ENCODE assay signal across 17 cellular contexts in the genomic region with DNA sequence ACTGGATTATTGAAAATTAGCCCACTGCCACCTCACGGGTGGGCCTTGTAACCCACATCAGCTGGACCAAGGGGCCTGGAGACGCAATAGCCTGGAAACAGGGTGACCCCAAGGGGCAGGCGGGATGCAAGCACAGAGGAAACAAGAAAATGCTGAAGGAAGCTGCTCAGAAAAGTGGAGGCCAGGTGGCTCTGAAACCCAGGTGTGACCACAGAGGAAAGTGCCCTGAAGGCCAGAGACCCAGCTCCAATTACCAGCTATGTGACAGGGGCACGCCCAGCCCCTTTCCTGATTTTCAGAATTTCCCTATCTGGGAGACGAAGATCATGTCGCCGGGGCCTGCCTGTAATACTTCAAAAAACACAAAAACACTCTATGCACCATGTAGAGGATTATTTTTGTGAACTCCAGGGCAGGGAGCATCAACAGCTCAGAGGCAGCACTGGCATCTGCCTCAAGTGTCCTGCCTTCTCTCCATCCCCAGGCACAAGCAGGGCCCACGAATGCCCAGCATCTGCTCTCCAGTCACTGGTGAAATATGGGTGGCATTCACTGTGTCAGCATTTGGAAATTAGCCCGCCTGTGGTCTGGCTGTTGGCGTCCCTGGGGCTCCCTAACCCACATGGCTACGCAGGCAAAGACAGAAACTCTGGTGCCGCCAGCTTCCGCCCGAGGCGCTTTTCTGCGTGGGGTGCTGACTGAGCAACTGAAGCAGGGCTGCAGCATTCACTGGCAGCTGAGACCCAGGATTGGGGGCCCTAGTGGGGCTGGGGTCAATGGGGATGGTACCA. TPM values are rescaled to one million over a fixed set of nuclear protein-coding genes. Genes with fewer than 3 reads are reported as not detected.
A peak's percentile ranks its signal among the peaks of the same experiment; 100 is the strongest.
DNase-seq lines count a peak whose midpoint lies in the region; ATAC-seq lines count a peak whose summit lies in the region.
"Had no signal": no experiment of that assay in that cellular context is flagged by ENCODE, and none has a peak within 500 bp of the region (broad histone marks: within the 10 kb centered on the region; RNA-seq: fewer than 3 reads in every experiment).

No MANE protein-coding gene starts in this region.

- DNase-seq in ELR (ENCODE audit: low read depth), result peak; percentile 81
- peak; percentile 93 for DNase-seq in RPMI7951 (ENCODE audit: low read depth)
- DNase-seq in fibroblast of gingiva (ENCODE audit: low read depth), result peak; percentile 87
- DNase-seq in stimulated activated CD8-positive, alpha-beta memory T cell treated with anti-CD3 and anti-CD28 coated beads, Interleukin-4, amount 100 ng/mL, for 48 hours, result peak; percentile 16
- no peak for DNase-seq in T-helper 9 cell
- no peak for DNase-seq in naive thymus-derived CD8-positive, alpha-beta T cell
- DNase-seq in natural killer cell treated with Interleukin-12 subunit alpha and Interleukin-12 subunit beta and Interleukin-15 and Interleukin-18, amount 100 ng/mL, for 72 hours (ENCODE audit: low spot score), result no peak
- no peak for DNase-seq in effector memory CD8-positive, alpha-beta T cell
- DNase-seq: NCI-H2029 treated with DMSO at 0.1 percent for 48 hours, NCI-H510A treated with DMSO at 0.1 percent for 48 hours had no signal

- no peak overlapping the region for H3K4me3 Mint-ChIP-seq in naive thymus-derived CD8-positive, alpha-beta T cell
- no peak overlapping the region for H3K4me3 Mint-ChIP-seq in natural killer cell treated with Interleukin-12 subunit alpha and Interleukin-12 subunit beta and Interleukin-15 and Interleukin-18, amount 100 ng/mL, for 72 hours
- no peak overlapping the region for H3K4me3 Mint-ChIP-seq in effector memory CD8-positive, alpha-beta T cell
- H3K4me3 Mint-ChIP-seq: activated naive CD8-positive, alpha-beta T cell treated with anti-CD3 and anti-CD28 coated beads, Interleukin-2, amount 50 U/mL, for 24 hours; CD4-positive, alpha-beta T cell; nephron progenitor cell; stimulated activated naive B cell treated with anti-CD40 and anti-IgM and Interleukin-4, amounts not matched to agents 10 μg/mL and 1 μg/mL and 100 μg/mL, for 72 hours had no signal

- peaks cover 0 to 6% (median 5%) of the 10 kb centered on the region in 5 donors for H3K27me3 Mint-ChIP-seq in naive thymus-derived CD8-positive, alpha-beta T cell
- peaks cover 0 to 4% of the 10 kb centered on the region in 2 donors for H3K27me3 Mint-ChIP-seq in natural killer cell treated with Interleukin-12 subunit alpha and Interleukin-12 subunit beta and Interleukin-15 and Interleukin-18, amount 100 ng/mL, for 72 hours
- H3K27me3 Mint-ChIP-seq in effector memory CD8-positive, alpha-beta T cell, result peaks cover 0 to 10% of the 10 kb centered on the region in 2 donors
- H3K27me3 Mint-ChIP-seq: CD4-positive, alpha-beta T cell had no signal

- H3K27ac Mint-ChIP-seq in naive thymus-derived CD8-positive, alpha-beta T cell, result no peak overlapping the region
- H3K27ac Mint-ChIP-seq in natural killer cell treated with Interleukin-12 subunit alpha and Interleukin-12 subunit beta and Interleukin-15 and Interleukin-18, amount 100 ng/mL, for 72 hours, result no peak overlapping the region
- no peak overlapping the region for H3K27ac Mint-ChIP-seq in effector memory CD8-positive, alpha-beta T cell
- H3K27ac Mint-ChIP-seq: activated naive CD8-positive, alpha-beta T cell treated with anti-CD3 and anti-CD28 coated beads, Interleukin-2, amount 50 U/mL, for 24 hours; activated T-helper 2 cell treated with anti-CD3 and anti-CD28 coated beads, Interferon-gamma antibody, Interleukin-2, Interleukin-4, amounts not matched to agents 10 μg/mL and 5 μg/mL and 100 μg/mL, durations not matched to agents 14 hours and 24 hours and 36 hours; CD4-positive, alpha-beta T cell; nephron progenitor cell had no signal

- H3K36me3 Mint-ChIP-seq in naive thymus-derived CD8-positive, alpha-beta T cell, result no peaks in the 10 kb centered on the region
- H3K36me3 Mint-ChIP-seq in natural killer cell treated with Interleukin-12 subunit alpha and Interleukin-12 subunit beta and Interleukin-15 and Interleukin-18, amount 100 ng/mL, for 72 hours, result no peaks in the 10 kb centered on the region
- H3K36me3 Mint-ChIP-seq in effector memory CD8-positive, alpha-beta T cell (ENCODE audit: insufficient read depth), result no peaks in the 10 kb centered on the region
- H3K36me3 Mint-ChIP-seq: stimulated activated naive B cell treated with anti-CD40 and anti-IgM and Interleukin-4, amounts not matched to agents 10 μg/mL and 1 μg/mL and 100 μg/mL, for 72 hours had no signal

- ATAC-seq in naive thymus-derived CD8-positive, alpha-beta T cell, result no peak
- ATAC-seq in natural killer cell treated with Interleukin-12 subunit alpha and Interleukin-12 subunit beta and Interleukin-15 and Interleukin-18, amount 100 ng/mL, for 72 hours, result no peak
- ATAC-seq in effector memory CD8-positive, alpha-beta T cell (replicated peaks), result no peak

- H3K4me1 Mint-ChIP-seq in naive thymus-derived CD8-positive, alpha-beta T cell, result peaks cover 4 to 9% (median 6%) of the 10 kb centered on the region in 4 donors
- no peaks in the 10 kb centered on the region for H3K4me1 Mint-ChIP-seq in natural killer cell treated with Interleukin-12 subunit alpha and Interleukin-12 subunit beta and Interleukin-15 and Interleukin-18, amount 100 ng/mL, for 72 hours (ENCODE audit: low read depth in 2 of 2)
- peaks cover 0 to 5% of the 10 kb centered on the region in 2 donors for H3K4me1 Mint-ChIP-seq in effector memory CD8-positive, alpha-beta T cell (ENCODE audit: low read depth in 2 of 2)

- H3K9me3 Mint-ChIP-seq in naive thymus-derived CD8-positive, alpha-beta T cell, result no peaks in the 10 kb centered on the region
- H3K9me3 Mint-ChIP-seq in natural killer cell treated with Interleukin-12 subunit alpha and Interleukin-12 subunit beta and Interleukin-15 and Interleukin-18, amount 100 ng/mL, for 72 hours, result no peaks in the 10 kb centered on the region
- H3K9me3 Mint-ChIP-seq in effector memory CD8-positive, alpha-beta T cell, result no peaks in the 10 kb centered on the region
- H3K9me3 Mint-ChIP-seq: activated naive CD8-positive, alpha-beta T cell treated with anti-CD3 and anti-CD28 coated beads, Interleukin-2, amount 50 U/mL, for 24 hours; activated T-helper 2 cell treated with anti-CD3 and anti-CD28 coated beads, Interferon-gamma antibody, Interleukin-2, Interleukin-4, amounts not matched to agents 10 μg/mL and 5 μg/mL and 100 μg/mL, durations not matched to agents 14 hours and 24 hours and 36 hours; CD4-positive, alpha-beta T cell; nephron progenitor cell; stimulated activated naive B cell treated with anti-CD40 and anti-IgM and Interleukin-4, amounts not matched to agents 10 μg/mL and 1 μg/mL and 100 μg/mL, for 72 hours had no signal

- POLR2A ChIA-PET in naive thymus-derived CD8-positive, alpha-beta T cell (lab: Charles Lee), result interaction anchor here (0.6 kb wide), 1 partner anchor 90 kb away, joined by 3 read pairs; no protein-coding TSS in a partner anchor

RNA-seq across cellular contexts. Expression of gene KCNJ1, which starts 6.3 kb away (rescaled TPM):
- not detected in 2 replicates for total RNA-seq in RPMI7951 (2014; rRNA removed; shearing (Covaris generic))
- total RNA-seq in naive thymus-derived CD8-positive, alpha-beta T cell, result not detected
- polyA plus RNA-seq in naive thymus-derived CD8-positive, alpha-beta T cell, result not detected
- not detected for total RNA-seq in natural killer cell treated with Interleukin-12 subunit alpha and Interleukin-12 subunit beta and Interleukin-15 and Interleukin-18, amount 100 ng/mL, for 72 hours
- total RNA-seq: activated T-helper 2 cell treated with anti-CD3 and anti-CD28 coated beads, Interferon-gamma antibody, Interleukin-2, Interleukin-4, amounts not matched to agents 10 μg/mL and 5 μg/mL and 100 μg/mL, durations not matched to agents 14 hours and 24 hours and 36 hours; esophagus muscularis mucosa; H4 had no signal

RNA-seq across cellular contexts. Expression of gene KCNJ5, which starts 30.4 kb away (rescaled TPM):
- under 0.01 TPM in 1 of 2 replicates, not detected in the other for total RNA-seq in RPMI7951 (2014; rRNA removed; shearing (Covaris generic))
- not detected for total RNA-seq in naive thymus-derived CD8-positive, alpha-beta T cell
- not detected for polyA plus RNA-seq in naive thymus-derived CD8-positive, alpha-beta T cell
- total RNA-seq in natural killer cell treated with Interleukin-12 subunit alpha and Interleukin-12 subunit beta and Interleukin-15 and Interleukin-18, amount 100 ng/mL, for 72 hours, result not detected
- total RNA-seq: activated T-helper 2 cell treated with anti-CD3 and anti-CD28 coated beads, Interferon-gamma antibody, Interleukin-2, Interleukin-4, amounts not matched to agents 10 μg/mL and 5 μg/mL and 100 μg/mL, durations not matched to agents 14 hours and 24 hours and 36 hours; H4 had no signal

Comparison
In these comparisons a context has a peak if more than half of its experiments do, and no peak if none do; other contexts are left out.
1. DNase-seq: peak in ELR (single experiment), RPMI7951 (single experiment), fibroblast of gingiva (single experiment) and stimulated activated CD8-positive, alpha-beta memory T cell treated with anti-CD3 and anti-CD28 coated beads, Interleukin-4, amount 100 ng/mL, for 48 hours (single experiment); none in T-helper 9 cell (single experiment), naive thymus-derived CD8-positive, alpha-beta T cell (0 of 10), natural killer cell treated with Interleukin-12 subunit alpha and Interleukin-12 subunit beta and Interleukin-15 and Interleukin-18, amount 100 ng/mL, for 72 hours (single experiment) and effector memory CD8-positive, alpha-beta T cell (0 of 3).